Comparison of ENCODE assay signal across 1 cellular context in the genomic region with DNA sequence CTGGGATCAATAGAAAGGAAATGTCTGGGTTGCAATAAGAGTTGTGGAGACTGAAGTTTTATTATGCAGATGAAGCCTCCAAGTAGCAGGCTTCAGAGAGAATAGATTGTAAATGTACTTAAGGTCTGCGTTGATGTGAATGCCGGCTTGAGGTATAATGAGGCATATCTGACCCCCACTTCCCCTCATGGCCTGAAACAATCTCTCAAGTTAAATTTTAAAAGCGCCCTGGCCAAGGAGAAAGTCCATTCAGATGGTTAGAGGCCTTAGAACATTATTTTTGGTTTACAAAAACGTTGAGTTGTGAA.
TF ChIP-seq lines count a peak whose summit lies in the region.

No MANE protein-coding gene starts in this region.

TF ChIP-seq in HepG2, 621 proteins besides CTCF, POLR2A, EP300 and RAD21 (continued from another document):
- TF ChIP-seq BCLAF1 (IDR thresholded peaks at IDR 0.05) (no peak), ZFY (CRISPR knock-in tag; IDR thresholded peaks at IDR 0.05) (no peak), DZIP1 (CRISPR knock-in tag; IDR thresholded peaks at IDR 0.05) (no peak), SP1 (IDR thresholded peaks at IDR 0.05) (no peak), SP1 (CRISPR knock-in tag; IDR thresholded peaks at IDR 0.05) (no peak), MLXIP (CRISPR knock-in tag; IDR thresholded peaks at IDR 0.05; ENCODE audit: borderline replicate concordance) (no peak), ZFP1 (CRISPR knock-in tag; IDR thresholded peaks at IDR 0.05) (no peak), ZFP36L1 (CRISPR knock-in tag; IDR thresholded peaks at IDR 0.05) (no peak), ZSCAN31 (CRISPR knock-in tag; IDR thresholded peaks at IDR 0.05; ENCODE audit: low read depth) (no peak), ZFP41 (CRISPR knock-in tag; IDR thresholded peaks at IDR 0.05; ENCODE audit: borderline replicate concordance) (no peak), ZFP62 (CRISPR knock-in tag; IDR thresholded peaks at IDR 0.05) (no peak), TOPORS (CRISPR knock-in tag; IDR thresholded peaks at IDR 0.05) (no peak), ZNF724P (CRISPR knock-in tag; IDR thresholded peaks at IDR 0.05; ENCODE audit: borderline replicate concordance) (no peak), CREB1 (IDR thresholded peaks at IDR 0.05) (no peak), CREB1 (CRISPR knock-in tag; IDR thresholded peaks at IDR 0.05) (peak; percentile 23; the same call in 1 of the 2 replicates), SOX6 (IDR thresholded peaks at IDR 0.05) (no peak), SOX6 (CRISPR knock-in tag; IDR thresholded peaks at IDR 0.05) (peak; percentile 41; the same call in 1 of the 2 replicates), ZBTB43 (CRISPR knock-in tag; conservative IDR thresholded peaks at IDR 0.05) (no peak), RORA (CRISPR knock-in tag; IDR thresholded peaks at IDR 0.05) (no peak), YEATS2 (CRISPR knock-in tag; IDR thresholded peaks at IDR 0.05; ENCODE audit: borderline replicate concordance) (no peak), RXRB (CRISPR knock-in tag; IDR thresholded peaks at IDR 0.05; ENCODE audit: borderline replicate concordance) (no peak), HMGXB4 (CRISPR knock-in tag; IDR thresholded peaks at IDR 0.05; ENCODE audit: borderline replicate concordance in 1 of 2, low read depth in 1 of 2) (0 out of 4 replicates have a peak, but pooled peaks of 1 of the 2 experiments have one; percentile 3), ZNF180 (CRISPR knock-in tag; IDR thresholded peaks at IDR 0.05; ENCODE audit: borderline replicate concordance, low read depth) (no peak), SRSF1 (optimal IDR thresholded peaks at IDR 0.05; ENCODE audit: low read depth, low read length) (no peak), MAFG (CRISPR knock-in tag; IDR thresholded peaks at IDR 0.05) (no peak)
- TF ChIP-seq, protein P1, sequence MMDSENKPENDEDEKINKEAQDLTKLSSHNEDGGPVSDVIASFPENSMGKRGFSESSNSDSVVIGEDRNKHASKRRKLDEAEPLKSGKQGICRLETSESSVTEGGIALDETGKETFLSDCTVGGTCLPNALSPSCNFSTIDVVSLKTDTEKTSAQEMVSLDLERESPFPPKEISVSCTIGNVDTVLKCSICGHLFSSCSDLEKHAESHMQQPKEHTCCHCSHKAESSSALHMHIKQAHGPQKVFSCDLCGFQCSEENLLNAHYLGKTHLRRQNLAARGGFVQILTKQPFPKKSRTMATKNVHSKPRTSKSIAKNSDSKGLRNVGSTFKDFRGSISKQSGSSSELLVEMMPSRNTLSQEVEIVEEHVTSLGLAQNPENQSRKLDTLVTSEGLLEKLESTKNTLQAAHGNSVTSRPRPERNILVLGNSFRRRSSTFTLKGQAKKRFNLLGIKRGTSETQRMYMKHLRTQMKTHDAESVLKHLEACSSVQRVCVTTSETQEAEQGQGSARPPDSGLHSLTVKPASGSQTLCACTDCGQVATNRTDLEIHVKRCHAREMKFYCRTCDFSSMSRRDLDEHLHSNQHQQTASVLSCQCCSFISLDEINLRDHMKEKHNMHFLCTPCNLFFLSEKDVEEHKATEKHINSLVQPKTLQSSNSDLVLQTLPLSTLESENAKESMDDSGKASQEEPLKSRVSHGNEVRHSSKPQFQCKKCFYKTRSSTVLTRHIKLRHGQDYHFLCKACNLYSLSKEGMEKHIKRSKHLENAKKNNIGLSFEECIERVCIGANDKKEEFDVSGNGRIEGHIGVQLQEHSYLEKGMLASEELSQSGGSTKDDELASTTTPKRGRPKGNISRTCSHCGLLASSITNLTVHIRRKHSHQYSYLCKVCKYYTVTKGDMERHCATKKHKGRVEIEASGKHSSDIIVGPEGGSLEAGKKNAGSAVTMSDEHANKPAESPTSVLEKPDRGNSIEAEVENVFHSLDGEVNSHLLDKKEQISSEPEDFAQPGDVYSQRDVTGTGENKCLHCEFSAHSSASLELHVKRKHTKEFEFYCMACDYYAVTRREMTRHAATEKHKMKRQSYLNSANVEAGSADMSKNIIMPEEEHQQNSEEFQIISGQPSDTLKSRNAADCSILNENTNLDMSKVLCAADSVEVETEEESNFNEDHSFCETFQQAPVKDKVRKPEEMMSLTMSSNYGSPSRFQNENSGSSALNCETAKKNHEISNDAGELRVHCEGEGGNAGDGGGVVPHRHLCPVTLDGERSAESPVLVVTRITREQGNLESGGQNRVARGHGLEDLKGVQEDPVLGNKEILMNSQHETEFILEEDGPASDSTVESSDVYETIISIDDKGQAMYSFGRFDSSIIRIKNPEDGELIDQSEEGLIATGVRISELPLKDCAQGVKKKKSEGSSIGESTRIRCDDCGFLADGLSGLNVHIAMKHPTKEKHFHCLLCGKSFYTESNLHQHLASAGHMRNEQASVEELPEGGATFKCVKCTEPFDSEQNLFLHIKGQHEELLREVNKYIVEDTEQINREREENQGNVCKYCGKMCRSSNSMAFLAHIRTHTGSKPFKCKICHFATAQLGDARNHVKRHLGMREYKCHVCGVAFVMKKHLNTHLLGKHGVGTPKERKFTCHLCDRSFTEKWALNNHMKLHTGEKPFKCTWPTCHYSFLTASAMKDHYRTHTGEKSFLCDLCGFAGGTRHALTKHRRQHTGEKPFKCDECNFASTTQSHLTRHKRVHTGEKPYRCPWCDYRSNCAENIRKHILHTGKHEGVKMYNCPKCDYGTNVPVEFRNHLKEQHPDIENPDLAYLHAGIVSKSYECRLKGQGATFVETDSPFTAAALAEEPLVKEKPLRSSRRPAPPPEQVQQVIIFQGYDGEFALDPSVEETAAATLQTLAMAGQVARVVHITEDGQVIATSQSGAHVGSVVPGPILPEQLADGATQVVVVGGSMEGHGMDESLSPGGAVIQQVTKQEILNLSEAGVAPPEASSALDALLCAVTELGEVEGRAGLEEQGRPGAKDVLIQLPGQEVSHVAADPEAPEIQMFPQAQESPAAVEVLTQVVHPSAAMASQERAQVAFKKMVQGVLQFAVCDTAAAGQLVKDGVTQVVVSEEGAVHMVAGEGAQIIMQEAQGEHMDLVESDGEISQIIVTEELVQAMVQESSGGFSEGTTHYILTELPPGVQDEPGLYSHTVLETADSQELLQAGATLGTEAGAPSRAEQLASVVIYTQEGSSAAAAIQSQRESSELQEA (CRISPR knock-in tag; IDR thresholded peaks at IDR 0.05; ENCODE audit: not compliant biosample characterization), result no peak
- TF ChIP-seq, protein P2, sequence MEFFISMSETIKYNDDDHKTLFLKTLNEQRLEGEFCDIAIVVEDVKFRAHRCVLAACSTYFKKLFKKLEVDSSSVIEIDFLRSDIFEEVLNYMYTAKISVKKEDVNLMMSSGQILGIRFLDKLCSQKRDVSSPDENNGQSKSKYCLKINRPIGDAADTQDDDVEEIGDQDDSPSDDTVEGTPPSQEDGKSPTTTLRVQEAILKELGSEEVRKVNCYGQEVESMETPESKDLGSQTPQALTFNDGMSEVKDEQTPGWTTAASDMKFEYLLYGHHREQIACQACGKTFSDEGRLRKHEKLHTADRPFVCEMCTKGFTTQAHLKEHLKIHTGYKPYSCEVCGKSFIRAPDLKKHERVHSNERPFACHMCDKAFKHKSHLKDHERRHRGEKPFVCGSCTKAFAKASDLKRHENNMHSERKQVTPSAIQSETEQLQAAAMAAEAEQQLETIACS (CRISPR knock-in tag; IDR thresholded peaks at IDR 0.05), result no peak
TF ChIP-seq in HepG2: peak in this region for 3.
